ENCODE assay signal across 27 cellular contexts in the genomic region with DNA sequence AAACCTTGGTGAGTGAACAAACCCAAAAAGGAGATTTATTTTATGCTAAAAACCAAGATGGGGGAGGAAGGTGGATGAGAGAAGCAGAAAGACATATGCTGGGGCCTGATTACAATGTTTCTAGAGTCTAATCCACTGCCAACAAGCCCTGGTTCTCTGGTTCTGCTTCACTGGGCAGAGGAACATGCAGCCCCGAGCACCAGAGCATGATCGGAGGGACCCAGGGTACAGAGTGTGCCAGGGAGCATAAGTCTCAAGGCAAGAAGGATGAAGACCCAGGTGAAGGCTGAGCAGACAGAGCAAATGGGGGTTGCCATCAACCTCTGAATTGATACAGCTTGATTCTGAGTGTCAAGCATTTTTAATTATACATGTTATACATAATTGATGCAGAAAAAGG. TPM values are rescaled to one million over a fixed set of nuclear protein-coding genes. Genes with fewer than 3 reads are reported as not detected.
"Had no signal": no experiment of that assay in that cellular context is flagged by ENCODE, and none has a peak within 500 bp of the region (broad histone marks: within the 10 kb centered on the region; RNA-seq: fewer than 3 reads in every experiment).

No MANE protein-coding gene starts in this region.

- H3K9ac ChIP-seq: parathyroid adenoma had no signal

- H3K4me3 Mint-ChIP-seq: mesothelial cell of epicardium; naive B cell; natural killer cell treated with Interleukin-12 subunit alpha and Interleukin-12 subunit beta and Interleukin-15 and Interleukin-18, amount 100 ng/mL, for 72 hours; neural crest cell; stimulated activated memory B cell treated with anti-CD40 and anti-IgM and Interleukin-4, amounts not matched to agents 10 μg/mL and 1 μg/mL and 100 μg/mL, for 72 hours had no signal

- H3K36me3 ChIP-seq: esophagus muscularis mucosa, gastroesophageal sphincter, neutrophil, sigmoid colon, spleen, upper lobe of left lung had no signal

- H3K4me1 Mint-ChIP-seq: neural crest cell had no signal

- H3K9me3 Mint-ChIP-seq: natural killer cell treated with Interleukin-12 subunit alpha and Interleukin-12 subunit beta and Interleukin-15 and Interleukin-18, amount 100 ng/mL, for 72 hours; stimulated activated memory B cell treated with anti-CD40 and anti-IgM and Interleukin-4, amounts not matched to agents 10 μg/mL and 1 μg/mL and 100 μg/mL, for 72 hours had no signal

- H3K4me1 ChIP-seq: parathyroid adenoma, sigmoid colon, spleen, testis, upper lobe of left lung had no signal

- H3K9me3 ChIP-seq: gastroesophageal sphincter, mucosa of descending colon, neutrophil, sigmoid colon, spleen, testis, tibial nerve, upper lobe of left lung had no signal

- H3K27ac Mint-ChIP-seq: mesothelial cell of epicardium; natural killer cell treated with Interleukin-12 subunit alpha and Interleukin-12 subunit beta and Interleukin-15 and Interleukin-18, amount 100 ng/mL, for 72 hours; progenitor cell of endocrine pancreas; stimulated activated memory B cell treated with anti-CD40 and anti-IgM and Interleukin-4, amounts not matched to agents 10 μg/mL and 1 μg/mL and 100 μg/mL, for 72 hours had no signal

- H3K27me3 ChIP-seq: esophagus muscularis mucosa, foreskin keratinocyte, gastroesophageal sphincter, sigmoid colon, testis, tibial nerve, upper lobe of left lung had no signal

- H3K27me3 Mint-ChIP-seq: progenitor cell of endocrine pancreas had no signal

- H2AFZ ChIP-seq: parathyroid adenoma had no signal

- H3K36me3 Mint-ChIP-seq: naive B cell; natural killer cell treated with Interleukin-12 subunit alpha and Interleukin-12 subunit beta and Interleukin-15 and Interleukin-18, amount 100 ng/mL, for 72 hours; stimulated activated memory B cell treated with anti-CD40 and anti-IgM and Interleukin-4, amounts not matched to agents 10 μg/mL and 1 μg/mL and 100 μg/mL, for 72 hours had no signal

- DNase-seq: dermis blood vessel endothelial cell; effector memory CD4-positive, alpha-beta T cell; mesenchymal stem cell; mucosa of descending colon; naive B cell; right cardiac atrium; sigmoid colon; spleen; stimulated activated CD4-positive, alpha-beta T cell treated with anti-CD3 and anti-CD28 coated beads, Interleukin-4, amount 100 ng/mL, for 4 hours; stimulated activated naive CD8-positive, alpha-beta T cell treated with anti-CD3 and anti-CD28 coated beads, Interleukin-15, Interleukin-2, amounts not matched to agents 100 U/mL and 50 U/mL, for 24 hours; substantia nigra; testis; upper lobe of left lung had no signal

- H3K27ac ChIP-seq: coronary artery, esophagus muscularis mucosa, foreskin keratinocyte, neutrophil, parathyroid adenoma, sigmoid colon, spleen, upper lobe of left lung had no signal

- H3K79me2 ChIP-seq: parathyroid adenoma had no signal

- H3K4me3 ChIP-seq: coronary artery, esophagus muscularis mucosa, gastroesophageal sphincter, mucosa of descending colon, sigmoid colon, spleen, testis, tibial nerve, upper lobe of left lung had no signal

RNA-seq across cellular contexts. Expression of a gene that starts 30.7 kb away (rescaled TPM):
- total RNA-seq: endothelial cell of umbilical vein; lung microvascular endothelial cell; natural killer cell treated with Interleukin-12 subunit alpha and Interleukin-12 subunit beta and Interleukin-15 and Interleukin-18, amount 100 ng/mL, for 72 hours; neural crest cell had no signal
- polyA plus RNA-seq: endothelial cell of umbilical vein had no signal
